10 cellular contexts compared by ENCODE assay signal in genomic region chr5:168317521-168318147, GRCh38. TPM values are rescaled to one million over a fixed set of nuclear protein-coding genes. Genes with fewer than 3 reads are reported as not detected.
A peak's percentile ranks its signal among the peaks of the same experiment; 100 is the strongest.
DNase-seq lines count a peak whose midpoint lies in the region; ATAC-seq and TF ChIP-seq lines count a peak whose summit lies in the region.
"Had no signal": no experiment of that assay in that cellular context is flagged by ENCODE, and none has a peak within 500 bp of the region (broad histone marks: within the 10 kb centered on the region; RNA-seq: fewer than 3 reads in every experiment).

No MANE protein-coding gene starts in this region.

- peaks cover 7% of the 10 kb centered on the region; the same call in 1 of the 2 replicates for H3K4me1 ChIP-seq in SJCRH30
- H3K4me1 ChIP-seq in stomach = peaks cover 21 to 49% (median 33%) of the 10 kb centered on the region in 4 donors

- H3K9me3 ChIP-seq in SJCRH30 (replicated peaks) (no peaks in the 10 kb centered on the region), stomach (no peaks in the 10 kb centered on the region)
- H3K9me3 ChIP-seq: neutrophil had no signal

- TF ChIP-seq EP300 in stomach (IDR thresholded peaks at IDR 0.05) = no peak

- no peak for ATAC-seq in GM19324 (IDR thresholded peaks at IDR 0.05; ENCODE audit: low FRiP score, unreplicated experiment)
- no peak for ATAC-seq in GM18502 (IDR thresholded peaks at IDR 0.05; ENCODE audit: poor library complexity, unreplicated experiment)

- no peak for TF ChIP-seq CTCF in stomach (IDR thresholded peaks at IDR 0.05)

- DNase-seq in NCI-H748 (lab: John Stamatoyannopoulos, UW; ENCODE audit: unreplicated experiment) = peak; percentile 15
- no peak for DNase-seq in NCI-H748 treated with DMSO at 0.1 percent for 48 hours (lab: John Stamatoyannopoulos, UW)
- peak; percentile 65 to 71 for DNase-seq in SJCRH30
- DNase-seq in foreskin melanocyte = peak; percentile 40
- peak; percentile 44 for DNase-seq in stomach
- no peak for DNase-seq in NCI-H187 treated with DMSO at 0.1 percent for 48 hours (lab: John Stamatoyannopoulos, UW)

- H3K27ac ChIP-seq in SJCRH30 (no peak overlapping the region), stomach (peak overlapping the region; percentile 77 to 92 (median 90))
- H3K27ac ChIP-seq: HL-60, neutrophil had no signal

- WGBS in stomach, 5 donors = 14 to 26% (median 18%) methylated on average over 4 of the region's 4 CpGs

- H3K36me3 ChIP-seq in SJCRH30 (no peaks in the 10 kb centered on the region), stomach (no peaks in the 10 kb centered on the region)
- H3K36me3 ChIP-seq: neutrophil had no signal

- no peaks in the 10 kb centered on the region for H3K27me3 ChIP-seq in SJCRH30
- no peaks in the 10 kb centered on the region for H3K27me3 ChIP-seq in stomach
- H3K27me3 ChIP-seq: neutrophil had no signal

- no peak overlapping the region for H3K4me3 ChIP-seq in SJCRH30
- H3K4me3 ChIP-seq in stomach = no peak overlapping the region

- intact Hi-C loops in stomach (cut with DNase I; ENCODE audit: low total_unique reads) = no loop called here

- no peak for TF ChIP-seq POLR2A in stomach (IDR thresholded peaks at IDR 0.05)

RNA-seq across cellular contexts. Expression of gene WWC1, which starts 26.2 kb away (rescaled TPM):
- not detected in 2 replicates for total RNA-seq in SJCRH30 (2014; rRNA removed; shearing (Covaris generic))
- total RNA-seq in stomach = 10 to 100 TPM; 18.1 to 82.6 (median 37.4) TPM
- 10 to 100 TPM; 11.3 to 45.5 (median 16.6) TPM for polyA plus RNA-seq in stomach

Comparison
In these comparisons a context has a peak if more than half of its experiments do, and no peak if none do; other contexts are left out.
1. DNase-seq: peak in NCI-H748 (single experiment), SJCRH30 (2 of 2), foreskin melanocyte (single experiment) and stomach (single experiment); none in NCI-H748 treated with DMSO at 0.1 percent for 48 hours (single experiment) and NCI-H187 treated with DMSO at 0.1 percent for 48 hours (single experiment).
2. RNA of gene WWC1, which starts 26.2 kb away (total RNA-seq): 18.1 to 82.6 TPM in stomach; not detected in SJCRH30; every median in the first group is over 10 times any median in the second.